Comparison of ENCODE assay signal across 16 cellular contexts in genomic region chr12:110576504-110576903, GRCh38. TPM values are rescaled to one million over a fixed set of nuclear protein-coding genes. Genes with fewer than 3 reads are reported as not detected.
DNase-seq lines count a peak whose midpoint lies in the region; ATAC-seq and TF ChIP-seq lines count a peak whose summit lies in the region.
"Had no signal": no experiment of that assay in that cellular context is flagged by ENCODE, and none has a peak within 500 bp of the region (broad histone marks: within the 10 kb centered on the region; RNA-seq: fewer than 3 reads in every experiment).

No MANE protein-coding gene starts in this region.

- peak overlapping the region; percentile 2 for H3K4me3 Mint-ChIP-seq in CD4-positive, alpha-beta T cell
- peak overlapping the region; percentile 99 for H3K4me3 Mint-ChIP-seq in activated naive CD8-positive, alpha-beta T cell

- H3K4me2 ChIP-seq in mesenchymal stem cell (ENCODE audit: low read length, poor library complexity, severe bottlenecking), result no peak overlapping the region

- H3K9me3 ChIP-seq in CD4-positive, alpha-beta T cell (ENCODE audit: control insufficient read depth, low read length), result peaks cover 8% of the 10 kb centered on the region
- H3K9me3 ChIP-seq in mesenchymal stem cell (ENCODE audit: control insufficient read depth, low read length) (peaks cover 2% of the 10 kb centered on the region), BE2C (no peaks in the 10 kb centered on the region)
- H3K9me3 ChIP-seq: uterus had no signal

- H3K27ac ChIP-seq in ACC112 (ENCODE audit: low read depth, low read length), result peak overlapping the region; percentile 100
- no peak overlapping the region for H3K27ac ChIP-seq in CD4-positive, alpha-beta T cell (ENCODE audit: low read depth, low read length)
- no peak overlapping the region for H3K27ac ChIP-seq in mesenchymal stem cell (ENCODE audit: low read length, poor library complexity, severe bottlenecking)
- H3K27ac ChIP-seq: uterus had no signal

- POLR2A ChIA-PET in CD4-positive, alpha-beta T cell (lab: Charles Lee), result interaction anchor here (0.9 to 2.0 kb wide), 3 partner anchors 13 to 17 kb away, joined by 3 to 8 read pairs (median 3); no protein-coding TSS in a partner anchor

- H3K36me3 Mint-ChIP-seq in CD4-positive, alpha-beta T cell (ENCODE audit: low read depth), result peaks cover 39% of the 10 kb centered on the region
- H3K36me3 Mint-ChIP-seq in activated naive CD8-positive, alpha-beta T cell, result peaks cover 9% of the 10 kb centered on the region

- H3K36me3 ChIP-seq in ACC112 (ENCODE audit: insufficient read depth, low read length) (peaks cover 17% of the 10 kb centered on the region), mesenchymal stem cell (ENCODE audit: control insufficient read depth in 1 of 2, insufficient read depth in 2 of 2, low read depth in 1 of 2, low read length in 2 of 2) (no peaks in the 10 kb centered on the region), BE2C (no peaks in the 10 kb centered on the region; the same call in 1 of the 2 replicates)
- H3K36me3 ChIP-seq: brain microvascular endothelial cell, uterus had no signal

- peak overlapping the region; percentile 27 for H3K9ac ChIP-seq in mesenchymal stem cell (ENCODE audit: low read length)
- H3K9ac ChIP-seq: BLaER1 treated with 17β-estradiol and CSF1 and Interleukin-3, amounts not matched to agents 10 nM and 100 nM had no signal

- WGBS in mesenchymal stem cell, result 82% methylated on average over 1 of the region's 2 CpGs

- no peak overlapping the region for H2AK5ac ChIP-seq in mesenchymal stem cell (ENCODE audit: low read length, severe bottlenecking)

- no peak overlapping the region for H2BK120ac ChIP-seq in mesenchymal stem cell (ENCODE audit: low read depth, low read length)

- H3K4me3 ChIP-seq in ACC112 (ENCODE audit: low read depth, low read length), result no peak overlapping the region
- no peak overlapping the region for H3K4me3 ChIP-seq in mesenchymal stem cell (ENCODE audit: insufficient read depth in 1 of 2, low read depth in 1 of 2, low read length in 2 of 2)
- H3K4me3 ChIP-seq in BE2C (ENCODE audit: low read depth, low read length), result no peak overlapping the region
- H3K4me3 ChIP-seq: BLaER1 treated with 17β-estradiol and CSF1 and Interleukin-3, amounts not matched to agents 10 nM and 100 nM; SJSA1; uterus had no signal

- peak overlapping the region; percentile 31 for H3K27ac Mint-ChIP-seq in CD4-positive, alpha-beta T cell
- peak overlapping the region; percentile 97 for H3K27ac Mint-ChIP-seq in activated naive CD8-positive, alpha-beta T cell

- H3K18ac ChIP-seq in mesenchymal stem cell (ENCODE audit: low read depth in 1 of 2, low read length in 2 of 2), result no peak overlapping the region

- intact Hi-C loops in CD4-positive, alpha-beta T cell (cut with DNase I, micrococcal nuclease), result no loop called here

- H3K79me1 ChIP-seq in mesenchymal stem cell (replicated peaks; ENCODE audit: low read length, poor library complexity, severe bottlenecking), result peaks cover 6% of the 10 kb centered on the region

- no peak overlapping the region for H3K4ac ChIP-seq in mesenchymal stem cell (ENCODE audit: low read depth in 1 of 2, low read length in 2 of 2)

- H3K9me3 Mint-ChIP-seq in CD4-positive, alpha-beta T cell, result no peaks in the 10 kb centered on the region
- H3K9me3 Mint-ChIP-seq in activated naive CD8-positive, alpha-beta T cell (ENCODE audit: low read depth), result no peaks in the 10 kb centered on the region

- H3K4me1 ChIP-seq in ACC112 (ENCODE audit: control insufficient read depth, insufficient read depth, low read length, unreplicated experiment), result peaks cover 33% of the 10 kb centered on the region
- peaks cover 6% of the 10 kb centered on the region for H3K4me1 ChIP-seq in mesenchymal stem cell (ENCODE audit: control insufficient read depth, insufficient read depth, low read depth, low read length)
- no peaks in the 10 kb centered on the region for H3K4me1 ChIP-seq in BE2C

- H3K14ac ChIP-seq in mesenchymal stem cell (ENCODE audit: low read length in 2 of 2), result peak overlapping the region in 1 of 2 experiments; percentile 41

- H4K91ac ChIP-seq in mesenchymal stem cell (ENCODE audit: low read length), result no peak overlapping the region

- H2BK15ac ChIP-seq in mesenchymal stem cell (ENCODE audit: low read depth, poor library complexity, severe bottlenecking), result no peak overlapping the region

- H2BK12ac ChIP-seq in mesenchymal stem cell (ENCODE audit: low read length in 2 of 2), result no peak overlapping the region

- DNase-seq in CD4-positive, alpha-beta T cell, result no peak
- DNase-seq in mesenchymal stem cell (no peak), OCI-M1 (lab: John Stamatoyannopoulos, UW) (no peak), BE2C (no peak), DMS53 treated with DMSO at 0.1 percent for 48 hours (lab: John Stamatoyannopoulos, UW; ENCODE audit: unreplicated experiment) (no peak)
- DNase-seq: brain microvascular endothelial cell; effector memory CD4-positive, alpha-beta T cell; islet precursor cell; NCI-H1048; NCI-H2171; stimulated activated CD4-positive, alpha-beta T cell treated with anti-CD3 and anti-CD28 coated beads, Interleukin-2, amount 100 ng/mL, for 24 hours; uterus had no signal

- no peak for TF ChIP-seq CTCF in CD4-positive, alpha-beta T cell (IDR thresholded peaks at IDR 0.05)
- no peak for TF ChIP-seq CTCF in BE2C (IDR thresholded peaks at IDR 0.05; ENCODE audit: low read depth, low read length)

- no peaks in the 10 kb centered on the region for H3K27me3 Mint-ChIP-seq in CD4-positive, alpha-beta T cell
- no peaks in the 10 kb centered on the region for H3K27me3 Mint-ChIP-seq in activated naive CD8-positive, alpha-beta T cell

- no peak for ATAC-seq in CD4-positive, alpha-beta T cell (ENCODE audit: poor library complexity)

- no peak overlapping the region for H4K8ac ChIP-seq in mesenchymal stem cell (ENCODE audit: low read length)

- H3K27me3 ChIP-seq in ACC112 (ENCODE audit: insufficient read depth, low read length), result no peaks in the 10 kb centered on the region
- no peaks in the 10 kb centered on the region for H3K27me3 ChIP-seq in CD4-positive, alpha-beta T cell (ENCODE audit: control insufficient read depth, insufficient read depth, low read length)
- H3K27me3 ChIP-seq in mesenchymal stem cell (ENCODE audit: control insufficient read depth in 1 of 2, insufficient read depth in 1 of 2, low read length in 2 of 2), result no peaks in the 10 kb centered on the region
- H3K27me3 ChIP-seq in BE2C, result no peaks in the 10 kb centered on the region
- H3K27me3 ChIP-seq: BLaER1 treated with 17β-estradiol and CSF1 and Interleukin-3, amounts not matched to agents 10 nM and 100 nM; brain microvascular endothelial cell; SJSA1; uterus had no signal

- no peak overlapping the region for H3K23ac ChIP-seq in mesenchymal stem cell (ENCODE audit: low read length in 2 of 2)

- no peak overlapping the region for H2AFZ ChIP-seq in ACC112 (ENCODE audit: low read length, unreplicated experiment)
- no peak overlapping the region for H2AFZ ChIP-seq in mesenchymal stem cell (ENCODE audit: low read depth, low read length)

- H3K79me2 ChIP-seq in ACC112 (ENCODE audit: control insufficient read depth, insufficient read depth, low read length, unreplicated experiment), result peaks cover 89% of the 10 kb centered on the region

- CTCF ChIA-PET in CD4-positive, alpha-beta T cell (lab: Charles Lee), result interaction anchor here (0.7 to 3.8 kb wide), 5 partner anchors 11 to 145 kb away, joined by 3 to 15 read pairs (median 5); partner anchors contain the start of gene ARPC3

- no peak overlapping the region for H2BK5ac ChIP-seq in mesenchymal stem cell (ENCODE audit: low read depth, low read length, poor library complexity, severe bottlenecking)

- H3K4me1 Mint-ChIP-seq in CD4-positive, alpha-beta T cell (ENCODE audit: low read depth), result peaks cover 74% of the 10 kb centered on the region
- H3K4me1 Mint-ChIP-seq in activated naive CD8-positive, alpha-beta T cell (ENCODE audit: low read depth), result peaks cover 79% of the 10 kb centered on the region

RNA-seq across cellular contexts. Expression of gene PPTC7, which starts 6.6 kb away (rescaled TPM):
- 10 to 100 TPM; 53.8 to 54.8 TPM for total RNA-seq in CD4-positive, alpha-beta T cell
- polyA plus RNA-seq in mesenchymal stem cell (2013, experiment 1 of 2), result 14.0 TPM
- 14.8 TPM for polyA plus RNA-seq in mesenchymal stem cell (2013, experiment 2 of 2)
- 13.8 TPM for polyA plus RNA-seq in BE2C (2012; ENCODE audit: insufficient read depth, insufficient read length, low read depth)

RNA-seq across cellular contexts. Expression of gene TCTN1, which starts 37.4 kb away (rescaled TPM):
- total RNA-seq in CD4-positive, alpha-beta T cell, result 1 to 10 TPM; 5.0 to 5.5 TPM
- polyA plus RNA-seq in mesenchymal stem cell (2013, experiment 1 of 2), result 58.1 TPM
- 60.5 TPM for polyA plus RNA-seq in mesenchymal stem cell (2013, experiment 2 of 2)
- polyA plus RNA-seq in BE2C (2012; ENCODE audit: insufficient read depth, insufficient read length, low read depth), result 17.6 TPM
